In genomic region chr9:96620155-96620514, GRCh38 we compare ENCODE assay signal across 7 cellular contexts. TPM values are rescaled to one million over a fixed set of nuclear protein-coding genes. Genes with fewer than 3 reads are reported as not detected.
DNase-seq lines count a peak whose midpoint lies in the region; ATAC-seq lines count a peak whose summit lies in the region.

No MANE protein-coding gene starts in this region.

- H3K4me1 Mint-ChIP-seq in IgD-negative memory B cell (peaks cover 8 to 16% (median 10%) of the 10 kb centered on the region in 3 donors), immature natural killer cell (peaks cover 4 to 8% of the 10 kb centered on the region in 2 donors)
- H3K4me1 Mint-ChIP-seq in activated naive CD8-positive, alpha-beta T cell treated with anti-CD3 and anti-CD28 coated beads, Interleukin-2, amount 50 U/mL, for 24 hours = peaks cover 4% of the 10 kb centered on the region
- H3K4me1 Mint-ChIP-seq in stimulated activated naive CD8-positive, alpha-beta T cell treated with anti-CD3 and anti-CD28 coated beads, Interleukin-15, amount 100 ng/mL, for 72 hours = peaks cover 20% of the 10 kb centered on the region

- H3K27me3 Mint-ChIP-seq in IgD-negative memory B cell (peaks cover 29% of the 10 kb centered on the region), immature natural killer cell (ENCODE audit: low read depth in 3 of 3) (peaks cover 12 to 33% (median 15%) of the 10 kb centered on the region in 3 donors)
- H3K27me3 Mint-ChIP-seq in activated naive CD8-positive, alpha-beta T cell treated with anti-CD3 and anti-CD28 coated beads, Interleukin-2, amount 50 U/mL, for 24 hours = peaks cover 60% of the 10 kb centered on the region
- H3K27me3 Mint-ChIP-seq in stimulated activated naive CD8-positive, alpha-beta T cell treated with anti-CD3 and anti-CD28 coated beads, Interleukin-15, amount 100 ng/mL, for 72 hours = peaks cover 65% of the 10 kb centered on the region

- no peak for ATAC-seq in activated naive CD8-positive, alpha-beta T cell treated with anti-CD3 and anti-CD28 coated beads, Interleukin-2, amount 50 U/mL, for 24 hours
- ATAC-seq in stimulated activated naive CD8-positive, alpha-beta T cell treated with anti-CD3 and anti-CD28 coated beads, Interleukin-15, amount 100 ng/mL, for 72 hours = no peak

- H3K27ac Mint-ChIP-seq in IgD-negative memory B cell (peak overlapping the region in 1 of 3 donors; percentile 23), immature natural killer cell (no peak overlapping the region)
- H3K27ac Mint-ChIP-seq in activated naive CD8-positive, alpha-beta T cell treated with anti-CD3 and anti-CD28 coated beads, Interleukin-2, amount 50 U/mL, for 24 hours = no peak overlapping the region
- H3K27ac Mint-ChIP-seq in stimulated activated naive CD8-positive, alpha-beta T cell treated with anti-CD3 and anti-CD28 coated beads, Interleukin-15, amount 100 ng/mL, for 72 hours = no peak overlapping the region

- no peak for DNase-seq in activated naive CD8-positive, alpha-beta T cell treated with anti-CD3 and anti-CD28 coated beads, Interleukin-2, amount 50 U/mL, for 24 hours
- DNase-seq in immature natural killer cell (no peak), NCI-H446 (lab: John Stamatoyannopoulos, UW) (no peak), DMS79 (lab: John Stamatoyannopoulos, UW) (no peak)
- DNase-seq in stimulated activated naive CD8-positive, alpha-beta T cell treated with anti-CD3 and anti-CD28 coated beads, Interleukin-15, amount 100 ng/mL, for 72 hours = no peak
- no peak for DNase-seq in activated effector memory CD4-positive, alpha-beta T cell treated with anti-CD3 and anti-CD28 coated beads, Interleukin-2, amount 50 U/mL, for 16 hours

- H3K4me3 Mint-ChIP-seq in IgD-negative memory B cell = peak overlapping the region; percentile 74 to 92 (median 86)
- H3K4me3 Mint-ChIP-seq in activated naive CD8-positive, alpha-beta T cell treated with anti-CD3 and anti-CD28 coated beads, Interleukin-2, amount 50 U/mL, for 24 hours = peak overlapping the region; percentile 46
- H3K4me3 Mint-ChIP-seq in immature natural killer cell = peak overlapping the region; percentile 51 to 79 (median 58)
- peak overlapping the region; percentile 65 to 83 for H3K4me3 Mint-ChIP-seq in stimulated activated naive CD8-positive, alpha-beta T cell treated with anti-CD3 and anti-CD28 coated beads, Interleukin-15, amount 100 ng/mL, for 72 hours

- no peaks in the 10 kb centered on the region for H3K36me3 Mint-ChIP-seq in IgD-negative memory B cell
- H3K36me3 Mint-ChIP-seq in activated naive CD8-positive, alpha-beta T cell treated with anti-CD3 and anti-CD28 coated beads, Interleukin-2, amount 50 U/mL, for 24 hours (ENCODE audit: low read depth) = no peaks in the 10 kb centered on the region
- H3K36me3 Mint-ChIP-seq in immature natural killer cell = no peaks in the 10 kb centered on the region

- peaks cover 0 to 3% (median 0%) of the 10 kb centered on the region in 3 donors for H3K9me3 Mint-ChIP-seq in IgD-negative memory B cell
- no peaks in the 10 kb centered on the region for H3K9me3 Mint-ChIP-seq in activated naive CD8-positive, alpha-beta T cell treated with anti-CD3 and anti-CD28 coated beads, Interleukin-2, amount 50 U/mL, for 24 hours
- no peaks in the 10 kb centered on the region for H3K9me3 Mint-ChIP-seq in immature natural killer cell
- no peaks in the 10 kb centered on the region for H3K9me3 Mint-ChIP-seq in stimulated activated naive CD8-positive, alpha-beta T cell treated with anti-CD3 and anti-CD28 coated beads, Interleukin-15, amount 100 ng/mL, for 72 hours

RNA-seq across cellular contexts. Expression of gene CDC14B, which starts 0.5 kb away (rescaled TPM):
- polyA plus RNA-seq in IgD-negative memory B cell (8.3 TPM), immature natural killer cell (1 to 10 TPM; 2.7 to 4.3 (median 4.1) TPM)

RNA-seq across cellular contexts. Expression of gene PRXL2C, which starts 35.0 kb away (rescaled TPM):
- polyA plus RNA-seq in IgD-negative memory B cell (9.6 TPM), immature natural killer cell (10 to 100 TPM in 2 of 3 donors, 1 to 10 TPM in 1; 6.3 to 13.2 (median 12.6) TPM)
